Comparison of ENCODE assay signal across 8 cellular contexts in the genomic region with DNA sequence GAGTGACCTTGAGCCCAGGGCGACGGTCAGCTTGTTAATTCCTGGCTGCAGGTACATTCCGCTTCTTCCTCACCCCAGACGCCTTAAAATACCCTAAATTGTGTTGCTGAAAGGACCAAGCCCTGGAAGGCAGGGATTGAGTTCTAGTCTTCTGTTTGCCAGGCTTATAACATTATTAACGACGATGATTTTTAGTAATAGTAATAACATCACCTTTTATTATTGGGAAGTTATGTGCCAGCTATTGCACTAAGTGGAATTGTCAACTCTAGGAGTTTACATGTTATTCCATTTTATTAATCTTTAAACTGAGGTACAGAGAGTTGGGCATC. TPM values are rescaled to one million over a fixed set of nuclear protein-coding genes. Genes with fewer than 3 reads are reported as not detected.
DNase-seq lines count a peak whose midpoint lies in the region; ATAC-seq and TF ChIP-seq lines count a peak whose summit lies in the region.

No MANE protein-coding gene starts in this region.

- no peak for ATAC-seq in T-cell (replicated peaks in 1 of 4)
- ATAC-seq in psoas muscle, result no peak
- ATAC-seq in GM18909 (IDR thresholded peaks at IDR 0.05; ENCODE audit: poor library complexity, unreplicated experiment), result no peak

- peaks cover 54% of the 10 kb centered on the region for H3K4me1 ChIP-seq in psoas muscle

- CTCF ChIA-PET in T-cell (lab: Charles Lee), result interaction anchor here (0.6 to 8.4 kb wide), 14 partner anchors 17 to 1167 kb away, joined by 3 to 120 read pairs (median 4); partner anchors contain the start of gene CAPN7 (in 1 of the 2)

- POLR2A ChIA-PET in T-cell (lab: Charles Lee), result interaction anchor here (0.7 to 3.0 kb wide), 7 partner anchors 16 to 246 kb away, joined by 3 to 31 read pairs (median 6); no protein-coding TSS in a partner anchor

- H3K9me3 ChIP-seq in psoas muscle, result no peaks in the 10 kb centered on the region

- H3K36me3 Mint-ChIP-seq in T-cell, result peaks cover 10% of the 10 kb centered on the region

- no peaks in the 10 kb centered on the region for H3K27me3 ChIP-seq in psoas muscle (ENCODE audit: insufficient read depth in 3 of 3, low read length in 2 of 3)

- no peaks in the 10 kb centered on the region for H3K27me3 Mint-ChIP-seq in T-cell

- peak overlapping the region; percentile 89 for H3K27ac ChIP-seq in psoas muscle

- intact Hi-C loops in psoas muscle (cut with DNase I), result loop anchor here in 1 of 2 donors (5.0 kb wide), 1 partner anchor 287 kb away; no protein-coding TSS in a partner anchor

- TF ChIP-seq CTCF in fibroblast of mammary gland (conservative IDR thresholded peaks at IDR 0.05; ENCODE audit: control insufficient read depth, insufficient read depth, low read depth, low read length) (no peak), psoas muscle (IDR thresholded peaks at IDR 0.05) (no peak)

- WGBS in psoas muscle, 3 donors, result 0% methylated on average over 6 of the region's 6 CpGs

- peak overlapping the region; percentile 94 to 97 (median 95) for H3K4me3 Mint-ChIP-seq in T-cell

- H3K4me3 ChIP-seq in GM08714 (ENCODE audit: low read length) (peak overlapping the region; percentile 96), fibroblast of mammary gland (ENCODE audit: control insufficient read depth, low read depth, low read length) (peak overlapping the region; percentile 96), psoas muscle (peak overlapping the region; percentile 74)

- DNase-seq in T-cell, result no peak
- no peak for DNase-seq in fibroblast of mammary gland (ENCODE audit: low read depth)
- DNase-seq in psoas muscle, result no peak
- DNase-seq in mesenteric fat pad (ENCODE audit: low spot score), result no peak
- DNase-seq in dedifferentiated amniotic fluid mesenchymal stem cell (ENCODE audit: extremely low spot score), result no peak
- DNase-seq in COLO829 (ENCODE audit: low spot score), result no peak

- peak overlapping the region; percentile 97 to 99 for H3K27ac Mint-ChIP-seq in T-cell

- no peaks in the 10 kb centered on the region for H3K9me3 Mint-ChIP-seq in T-cell

- peaks cover 6 to 31% of the 10 kb centered on the region in 2 donors for H3K36me3 ChIP-seq in psoas muscle (ENCODE audit: insufficient read depth in 1 of 2, low read depth in 1 of 2)

- peaks cover 38 to 45% (median 44%) of the 10 kb centered on the region in 3 donors for H3K4me1 Mint-ChIP-seq in T-cell

RNA-seq across cellular contexts. Expression of gene OXNAD1, which starts 0.4 kb away (rescaled TPM):
- 100 to 1,000 TPM in 3 of 5 donors, 10 to 100 TPM in 2; 78.5 to 218 (median 101) TPM for total RNA-seq in T-cell
- total RNA-seq in psoas muscle, result 10 to 100 TPM in 2 of 4 donors, 1 to 10 TPM in 2; 5.4 to 15.5 (median 9.0) TPM
- 10 to 100 TPM in 2 of 3 donors, 1 to 10 TPM in 1; 8.2 to 24.4 (median 11.9) TPM for polyA plus RNA-seq in psoas muscle
- 14.3 TPM for total RNA-seq in mesenteric fat pad

RNA-seq across cellular contexts. Expression of gene DPH3, which starts 0.7 kb away (rescaled TPM):
- total RNA-seq in T-cell (10 to 100 TPM; 13.1 to 19.0 (median 14.4) TPM), psoas muscle (10 to 100 TPM; 23.5 to 53.3 (median 43.3) TPM), mesenteric fat pad (40.3 TPM)
- 100 to 1,000 TPM in 1 of 3 donors, 10 to 100 TPM in 2; 33.4 to 108 (median 76.9) TPM for polyA plus RNA-seq in psoas muscle
